In genomic region chr17:73090396-73091202, GRCh38 we compare ENCODE assay signal across 11 cellular contexts. TPM values are rescaled to one million over a fixed set of nuclear protein-coding genes. Genes with fewer than 3 reads are reported as not detected.
DNase-seq lines count a peak whose midpoint lies in the region; ATAC-seq and TF ChIP-seq lines count a peak whose summit lies in the region.
"Had no signal": no experiment of that assay in that cellular context is flagged by ENCODE, and none has a peak within 500 bp of the region (broad histone marks: within the 10 kb centered on the region; RNA-seq: fewer than 3 reads in every experiment).

No MANE protein-coding gene starts in this region.

- no peaks in the 10 kb centered on the region for H3K9me2 ChIP-seq in Loucy (replicated peaks; ENCODE audit: low read depth, low read length)

- H3F3A ChIP-seq in Loucy (ENCODE audit: low read depth), result no peaks in the 10 kb centered on the region

- peaks cover 5 to 29% (median 8%) of the 10 kb centered on the region in 3 donors for H3K36me3 Mint-ChIP-seq in CD8-positive, alpha-beta memory T cell
- peaks cover 3% of the 10 kb centered on the region for H3K36me3 Mint-ChIP-seq in central memory CD8-positive, alpha-beta T cell (ENCODE audit: insufficient read depth)
- peaks cover 16% of the 10 kb centered on the region for H3K36me3 Mint-ChIP-seq in nephron (ENCODE audit: low read depth)

- H3K4me1 Mint-ChIP-seq in CD8-positive, alpha-beta memory T cell, result peaks cover 36 to 47% (median 39%) of the 10 kb centered on the region in 3 donors
- H3K4me1 Mint-ChIP-seq in central memory CD8-positive, alpha-beta T cell, result peaks cover 38% of the 10 kb centered on the region
- peaks cover 15% of the 10 kb centered on the region for H3K4me1 Mint-ChIP-seq in nephron

- H3K27ac ChIP-seq in CD8-positive, alpha-beta memory T cell (ENCODE audit: low read depth, low read length), result no peak overlapping the region
- H3K27ac ChIP-seq in stomach, result peak overlapping the region in 2 of 5 donors; percentile 18 to 82

- CTCF ChIA-PET in CD8-positive, alpha-beta memory T cell (lab: Charles Lee), result no interaction called here

- peaks cover 0 to 2% of the 10 kb centered on the region in 2 donors for H3K27me3 Mint-ChIP-seq in CD8-positive, alpha-beta memory T cell
- peaks cover 1% of the 10 kb centered on the region for H3K27me3 Mint-ChIP-seq in central memory CD8-positive, alpha-beta T cell
- H3K27me3 Mint-ChIP-seq in nephron (ENCODE audit: low read depth), result no peaks in the 10 kb centered on the region

- no peak overlapping the region for H2AFZ ChIP-seq in Loucy (ENCODE audit: low read length)

- H4K20me1 ChIP-seq in Loucy (ENCODE audit: insufficient read depth, low read length, poor library complexity, severe bottlenecking), result no peaks in the 10 kb centered on the region

- 69 to 80% (median 72%) methylated on average over 11 of the region's 11 CpGs for WGBS in stomach, 5 donors

- H3K4me3 Mint-ChIP-seq in CD8-positive, alpha-beta memory T cell, result peak overlapping the region; percentile 10 to 64 (median 49)
- H3K4me3 Mint-ChIP-seq in central memory CD8-positive, alpha-beta T cell, result peak overlapping the region; percentile 95
- peak overlapping the region; percentile 44 to 75 (median 47) for H3K4me3 Mint-ChIP-seq in nephron

- peaks cover 18% of the 10 kb centered on the region for H3K79me2 ChIP-seq in Loucy (ENCODE audit: insufficient read depth, low read length)

- peak overlapping the region in 7 of 8 donors; percentile 1 to 79 (median 18) for H3K27ac Mint-ChIP-seq in CD8-positive, alpha-beta memory T cell
- no peak overlapping the region for H3K27ac Mint-ChIP-seq in central memory CD8-positive, alpha-beta T cell (ENCODE audit: low read depth)
- H3K27ac Mint-ChIP-seq in nephron, result peak overlapping the region in 1 of 3 experiments; percentile 3

- ATAC-seq in central memory CD8-positive, alpha-beta T cell (replicated peaks; ENCODE audit: extremely low read depth, poor library complexity, severe bottlenecking), result no peak
- no peak for ATAC-seq in GM21723 (IDR thresholded peaks at IDR 0.05; ENCODE audit: unreplicated experiment)
- ATAC-seq: HCT116 had no signal

- TF ChIP-seq EP300 in stomach (IDR thresholded peaks at IDR 0.05), result no peak

- DNase-seq in CD8-positive, alpha-beta memory T cell, result no peak
- DNase-seq in central memory CD8-positive, alpha-beta T cell (ENCODE audit: low spot score in 2 of 2), result no peak
- no peak for DNase-seq in stomach
- DNase-seq in activated CD8-positive, alpha-beta memory T cell treated with anti-CD3 and anti-CD28 coated beads for 24 hours, result no peak
- no peak for DNase-seq in UCSD-AML1 (lab: John Stamatoyannopoulos, UW; ENCODE audit: unreplicated experiment)
- DNase-seq: mesenchymal stem cell, NCI-H1417 treated with DMSO at 0.1 percent for 48 hours had no signal

- no peak overlapping the region for H3K9ac ChIP-seq in Loucy (ENCODE audit: low read depth, low read length, poor library complexity, severe bottlenecking)

- TF ChIP-seq POLR2A in stomach (IDR thresholded peaks at IDR 0.05), result no peak

- H3K36me3 ChIP-seq in CD8-positive, alpha-beta memory T cell (ENCODE audit: insufficient read depth, low read length), result no peaks in the 10 kb centered on the region
- no peaks in the 10 kb centered on the region for H3K36me3 ChIP-seq in Loucy (ENCODE audit: insufficient read depth, low read length)
- peaks cover 0 to 32% (median 29%) of the 10 kb centered on the region in 4 donors for H3K36me3 ChIP-seq in stomach

- intact Hi-C loops in stomach (cut with DNase I; ENCODE audit: low total_unique reads), result no loop called here

- peaks cover 15% of the 10 kb centered on the region for H3K4me1 ChIP-seq in CD8-positive, alpha-beta memory T cell (ENCODE audit: insufficient read depth, low read length)
- H3K4me1 ChIP-seq in Loucy (ENCODE audit: insufficient read depth, low read length, poor library complexity, severe bottlenecking) (peaks cover 21% of the 10 kb centered on the region), stomach (peaks cover 23 to 41% (median 34%) of the 10 kb centered on the region in 4 donors)

- no peak for TF ChIP-seq CTCF in Loucy (conservative IDR thresholded peaks at IDR 0.05; ENCODE audit: low read length)
- no peak for TF ChIP-seq CTCF in nephron (IDR thresholded peaks at IDR 0.05; ENCODE audit: unreplicated experiment in 3 of 3)
- TF ChIP-seq CTCF in stomach (IDR thresholded peaks at IDR 0.05), result no peak

- no peaks in the 10 kb centered on the region for H3K9me3 Mint-ChIP-seq in CD8-positive, alpha-beta memory T cell
- H3K9me3 Mint-ChIP-seq in central memory CD8-positive, alpha-beta T cell, result no peaks in the 10 kb centered on the region
- H3K9me3 Mint-ChIP-seq in nephron, result no peaks in the 10 kb centered on the region

- POLR2A ChIA-PET in CD8-positive, alpha-beta memory T cell (lab: Charles Lee), result no interaction called here

- peak overlapping the region; percentile 89 for H3K4me2 ChIP-seq in Loucy (ENCODE audit: low read depth, low read length, poor library complexity, severe bottlenecking)

- no peaks in the 10 kb centered on the region for H3K9me3 ChIP-seq in CD8-positive, alpha-beta memory T cell (ENCODE audit: low read length)
- H3K9me3 ChIP-seq in Loucy (ENCODE audit: insufficient read depth, low read depth, low read length) (no peaks in the 10 kb centered on the region), stomach (no peaks in the 10 kb centered on the region)

- no peak overlapping the region for H3K4me3 ChIP-seq in CD8-positive, alpha-beta memory T cell (ENCODE audit: low read length)
- H3K4me3 ChIP-seq in Loucy (ENCODE audit: low read length, poor library complexity, severe bottlenecking) (peak overlapping the region; percentile 11), stomach (no peak overlapping the region)

- no peaks in the 10 kb centered on the region for H3K27me3 ChIP-seq in CD8-positive, alpha-beta memory T cell (ENCODE audit: insufficient read depth, low read length, poor library complexity, severe bottlenecking)
- H3K27me3 ChIP-seq in Loucy (ENCODE audit: insufficient read depth, low read length, poor library complexity, severe bottlenecking) (no peaks in the 10 kb centered on the region), stomach (no peaks in the 10 kb centered on the region)

RNA-seq across cellular contexts. Expression of gene SLC39A11, which starts 1.9 kb away (rescaled TPM):
- 10 to 100 TPM; 17.2 to 18.5 TPM for total RNA-seq in CD8-positive, alpha-beta memory T cell
- polyA plus RNA-seq in CD8-positive, alpha-beta memory T cell, result 13.1 TPM
- total RNA-seq in stomach, result 10 to 100 TPM in 4 of 5 donors, 1 to 10 TPM in 1; 7.0 to 62.0 (median 30.6) TPM
- 1 to 10 TPM; 5.2 to 8.4 (median 8.0) TPM for polyA plus RNA-seq in stomach
